ENCODE assay signal across 35 cellular contexts in the genomic region with DNA sequence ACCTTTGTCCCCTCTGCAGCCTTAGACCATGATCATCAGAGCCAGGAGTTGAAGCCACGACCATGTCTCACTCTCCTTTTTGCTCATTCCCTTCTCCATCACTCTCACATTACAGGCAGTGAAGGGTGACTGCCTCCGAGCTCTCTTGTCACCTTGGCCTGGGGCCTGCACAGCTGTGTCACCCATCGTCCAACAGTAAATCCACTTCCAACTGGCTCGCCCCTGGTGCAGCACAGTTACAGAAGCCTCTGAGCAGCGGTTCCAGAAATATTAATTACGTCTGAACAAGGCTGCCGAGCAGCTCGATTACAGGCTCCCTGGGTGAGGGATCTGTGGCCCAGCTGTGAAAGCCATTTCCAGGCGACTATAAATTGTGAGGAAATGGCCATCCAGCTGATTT.
"Had no signal": no experiment of that assay in that cellular context is flagged by ENCODE, and none has a peak within 500 bp of the region (broad histone marks: within the 10 kb centered on the region; RNA-seq: fewer than 3 reads in every experiment).

No MANE protein-coding gene starts in this region.

- H3K36me3 ChIP-seq: adrenal gland, brain microvascular endothelial cell, breast epithelium had no signal

- H3K27ac ChIP-seq: adrenal gland, body of pancreas, brain microvascular endothelial cell, breast epithelium, VCaP had no signal

- H3K4me3 Mint-ChIP-seq: activated B cell treated with CpG ODN at 0.5 μM for 24 hours; activated CD4-positive, alpha-beta memory T cell treated with anti-CD3 and anti-CD28 coated beads for 36 hours; activated CD4-positive, alpha-beta T cell treated with anti-CD3 and anti-CD28 coated beads, Interleukin-2, amount 10 ng/mL, durations not matched to agents 24 days and 14 days; activated CD8-positive, alpha-beta T cell treated with anti-CD3 and anti-CD28 coated beads for 36 hours; activated naive CD4-positive, alpha-beta T cell treated with anti-CD3 and anti-CD28 coated beads for 36 hours; activated naive CD8-positive, alpha-beta T cell treated with anti-CD3 and anti-CD28 coated beads for 36 hours; activated T-cell treated with anti-CD3 and anti-CD28 coated beads, Interleukin-2, amount 50 U/mL, for 4 hours; activated T-cell treated with anti-CD3 and anti-CD28 coated beads, Interleukin-2, amount 50 U/mL, for 72 hours; activated T-helper 1 cell treated with anti-CD3 and anti-CD28 coated beads, Interleukin-12 subunit alpha, Interleukin-12 subunit beta, Interleukin-2, Interleukin-4 antibody, amounts not matched to agents 30 ng/mL and 10 ng/mL and 1 ng/mL, durations not matched to agents 14 hours and 24 hours and 36 hours; activated T-helper 17 cell treated with anti-CD3 and anti-CD28 coated beads, Interleukin-2, amount 50 U/mL, for 72 hours; T-helper 1 cell treated with Interleukin-12 subunit alpha and Interleukin-12 subunit beta and Interleukin-4 antibody, amounts not matched to agents 30 μg/mL and 1 μg/mL, for 36 hours; T-helper 2 cell treated with Interferon-gamma antibody and Interleukin-4, amounts not matched to agents 5 μg/mL and 100 μg/mL, for 36 hours had no signal

- H3K27me3 Mint-ChIP-seq: activated B cell treated with CpG ODN at 0.5 μM for 24 hours; activated CD4-positive, alpha-beta memory T cell treated with anti-CD3 and anti-CD28 coated beads for 36 hours; activated CD4-positive, alpha-beta T cell treated with anti-CD3 and anti-CD28 coated beads, Interleukin-2, amount 10 ng/mL, durations not matched to agents 24 days and 14 days; activated CD8-positive, alpha-beta T cell treated with anti-CD3 and anti-CD28 coated beads for 36 hours; activated T-helper 17 cell treated with anti-CD3 and anti-CD28 coated beads, Interleukin-2, amount 50 U/mL, for 72 hours had no signal

- H3K27me3 ChIP-seq: adrenal gland, body of pancreas, brain microvascular endothelial cell, breast epithelium had no signal

- H3K9me3 ChIP-seq: adrenal gland, body of pancreas, breast epithelium had no signal

- H3K4me3 ChIP-seq: adrenal gland, body of pancreas, breast epithelium had no signal

- ATAC-seq: activated CD8-positive, alpha-beta T cell treated with anti-CD3 and anti-CD28 coated beads for 36 hours; activated naive CD4-positive, alpha-beta T cell treated with anti-CD3 and anti-CD28 coated beads, Interleukin-2, amount 50 U/mL, for 72 hours; activated T-cell treated with anti-CD3 and anti-CD28 coated beads, Interleukin-2, amount 50 U/mL, for 4 hours; activated T-cell treated with anti-CD3 and anti-CD28 coated beads, Interleukin-2, amount 50 U/mL, for 72 hours; activated T-helper 17 cell treated with anti-CD3 and anti-CD28 coated beads, Interleukin-2, amount 50 U/mL, for 72 hours; body of pancreas had no signal

- DNase-seq: activated B cell treated with CpG ODN at 0.5 μM for 24 hours; activated CD4-positive, alpha-beta memory T cell treated with anti-CD3 and anti-CD28 coated beads for 36 hours; activated CD4-positive, alpha-beta T cell treated with anti-CD3 and anti-CD28 coated beads for 4 hours; activated CD4-positive, alpha-beta T cell treated with anti-CD3 and anti-CD28 coated beads, Interleukin-2, amount 10 ng/mL, durations not matched to agents 24 days and 14 days; activated CD4-positive, alpha-beta T cell treated with anti-CD3 and anti-CD28 coated beads, Interleukin-2, amount 50 U/mL, for 1 hour; activated CD4-positive, alpha-beta T cell treated with anti-CD3 and anti-CD28 coated beads, Interleukin-2, amount 50 U/mL, for 4 hours; activated CD4-positive, CD25-positive, alpha-beta regulatory T cell treated with anti-CD3 and anti-CD28 coated beads, Interleukin-2, amount 50 U/mL, for 72 hours; activated CD8-positive, alpha-beta memory T cell treated with anti-CD3 and anti-CD28 coated beads, Interleukin-2, amount 50 U/mL, for 4 hours; activated CD8-positive, alpha-beta T cell treated with anti-CD3 and anti-CD28 coated beads for 36 hours; activated effector memory CD4-positive, alpha-beta T cell treated with anti-CD3 and anti-CD28 coated beads, Interleukin-2, amount 50 U/mL, for 16 hours; activated gamma-delta T cell treated with Interleukin-2 at 50 U/mL for 16 hours; activated naive CD4-positive, alpha-beta T cell; activated naive CD4-positive, alpha-beta T cell treated with anti-CD3 and anti-CD28 coated beads for 36 hours; activated naive CD4-positive, alpha-beta T cell treated with anti-CD3 and anti-CD28 coated beads, Interleukin-2, amount 50 U/mL, for 16 hours; activated naive CD8-positive, alpha-beta T cell treated with anti-CD3 and anti-CD28 coated beads for 36 hours; activated T-cell treated with anti-CD3 and anti-CD28 coated beads for 4 hours; activated T-cell treated with anti-CD3 and anti-CD28 coated beads, Interleukin-2, amount 50 U/mL, for 1 hour; activated T-cell treated with anti-CD3 and anti-CD28 coated beads, Interleukin-2, amount 50 U/mL, for 4 hours; activated T-cell treated with anti-CD3 and anti-CD28 coated beads, Interleukin-2, amount 50 U/mL, for 72 hours; adrenal gland; amniotic stem cell; aorta; body of pancreas; brain microvascular endothelial cell; central memory CD4-positive, alpha-beta T cell; T-helper 1 cell; T-helper 2 cell; T-helper 9 cell had no signal

- H3K36me3 Mint-ChIP-seq: activated CD4-positive, alpha-beta memory T cell treated with anti-CD3 and anti-CD28 coated beads for 36 hours; activated naive CD4-positive, alpha-beta T cell treated with anti-CD3 and anti-CD28 coated beads, Interleukin-2, amount 50 U/mL, for 72 hours; activated naive CD8-positive, alpha-beta T cell treated with anti-CD3 and anti-CD28 coated beads for 36 hours had no signal

- H3K27ac Mint-ChIP-seq: activated B cell treated with CpG ODN at 0.5 μM for 24 hours; activated CD4-positive, alpha-beta memory T cell treated with anti-CD3 and anti-CD28 coated beads for 36 hours; activated CD4-positive, alpha-beta T cell treated with anti-CD3 and anti-CD28 coated beads, Interleukin-2, amount 10 ng/mL, durations not matched to agents 24 days and 14 days; activated CD8-positive, alpha-beta T cell treated with anti-CD3 and anti-CD28 coated beads for 36 hours; activated naive CD4-positive, alpha-beta T cell treated with anti-CD3 and anti-CD28 coated beads for 36 hours; activated naive CD4-positive, alpha-beta T cell treated with anti-CD3 and anti-CD28 coated beads, Interleukin-2, amount 50 U/mL, for 72 hours; activated naive CD8-positive, alpha-beta T cell treated with anti-CD3 and anti-CD28 coated beads for 36 hours; activated T-cell treated with anti-CD3 and anti-CD28 coated beads, Interleukin-2, amount 50 U/mL, for 72 hours; activated T-helper 1 cell treated with anti-CD3 and anti-CD28 coated beads, Interleukin-12 subunit alpha, Interleukin-12 subunit beta, Interleukin-2, Interleukin-4 antibody, amounts not matched to agents 30 ng/mL and 10 ng/mL and 1 ng/mL, durations not matched to agents 14 hours and 24 hours and 36 hours; activated T-helper 17 cell treated with anti-CD3 and anti-CD28 coated beads, Interleukin-2, amount 50 U/mL, for 72 hours; T-helper 1 cell treated with Interleukin-12 subunit alpha and Interleukin-12 subunit beta and Interleukin-4 antibody, amounts not matched to agents 30 μg/mL and 1 μg/mL, for 36 hours; T-helper 2 cell treated with Interferon-gamma antibody and Interleukin-4, amounts not matched to agents 5 μg/mL and 100 μg/mL, for 36 hours had no signal

- H3K9me3 Mint-ChIP-seq: activated naive CD4-positive, alpha-beta T cell treated with anti-CD3 and anti-CD28 coated beads for 36 hours had no signal

- H3K4me1 ChIP-seq: adrenal gland, body of pancreas, breast epithelium had no signal

- H3K4me1 Mint-ChIP-seq: activated B cell treated with CpG ODN at 0.5 μM for 24 hours; activated CD4-positive, alpha-beta T cell treated with anti-CD3 and anti-CD28 coated beads, Interleukin-2, amount 10 ng/mL, durations not matched to agents 24 days and 14 days; activated naive CD8-positive, alpha-beta T cell treated with anti-CD3 and anti-CD28 coated beads for 36 hours; activated T-helper 17 cell treated with anti-CD3 and anti-CD28 coated beads, Interleukin-2, amount 50 U/mL, for 72 hours had no signal
